ENCODE assay signal across 28 cellular contexts in the genomic region with DNA sequence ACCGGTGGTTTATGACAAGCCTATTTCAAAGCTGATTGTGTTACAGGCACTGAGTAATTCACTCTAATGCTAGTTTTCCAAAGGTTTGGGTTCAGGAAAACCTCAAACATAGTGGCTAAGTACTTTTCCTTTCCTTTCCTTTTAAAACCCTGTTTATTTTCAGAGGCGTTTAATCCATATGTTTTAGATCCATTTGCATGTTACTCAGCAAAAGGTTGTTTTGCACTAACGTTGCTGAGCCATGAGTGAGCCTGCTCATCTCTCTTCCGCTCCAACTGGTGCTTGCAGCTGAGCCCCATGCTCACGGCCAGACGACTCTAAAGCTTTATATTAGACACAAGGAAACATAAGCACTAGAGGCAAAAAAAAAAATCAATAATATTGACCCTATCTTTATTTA. TPM values are rescaled to one million over a fixed set of nuclear protein-coding genes. Genes with fewer than 3 reads are reported as not detected.
DNase-seq lines count a peak whose midpoint lies in the region; ATAC-seq and TF ChIP-seq lines count a peak whose summit lies in the region.
"Had no signal": no experiment of that assay in that cellular context is flagged by ENCODE, and none has a peak within 500 bp of the region (broad histone marks: within the 10 kb centered on the region; RNA-seq: fewer than 3 reads in every experiment).

No MANE protein-coding gene starts in this region.

- H3K27ac Mint-ChIP-seq in Calu3 (ENCODE audit: unreplicated experiment) = no peak overlapping the region
- H3K27ac Mint-ChIP-seq: activated naive CD4-positive, alpha-beta T cell treated with anti-CD3 and anti-CD28 coated beads, Interleukin-2, amount 50 U/mL, for 72 hours; CD4-positive, CD25-positive, alpha-beta regulatory T cell; dendritic cell treated with granulocyte-macrophage colony-stimulating factor and Interleukin-4, amounts not matched to agents 40 ng/mL and 50 ng/mL, for 4 days; endodermal cell; naive thymus-derived CD8-positive, alpha-beta T cell had no signal

- no TSS peak for BruUV-seq in Calu3 (replicated peaks; lab: Mats Ljungman, UMichigan)

- H3K27me3 ChIP-seq in adipocyte (replicated peaks; ENCODE audit: control insufficient read depth, insufficient read depth, low read length) (no peaks in the 10 kb centered on the region), right cardiac atrium (ENCODE audit: control insufficient read depth, insufficient read depth) (no peaks in the 10 kb centered on the region)

- H3K9ac ChIP-seq in adipocyte (ENCODE audit: low read length) = peak overlapping the region; percentile 43
- H3K9ac ChIP-seq: KMS-11 had no signal

- H3K4me3 ChIP-seq in adipocyte (ENCODE audit: low read length) (peak overlapping the region; percentile 37), right cardiac atrium (ENCODE audit: low read length) (no peak overlapping the region)
- H3K4me3 ChIP-seq: gastrocnemius medialis, GM12878, lower lobe of right lung, prostate gland had no signal

- TF ChIP-seq CTCF in Calu3 (IDR thresholded peaks at IDR 0.05; ENCODE audit: unreplicated experiment) = no peak

- intact Hi-C loops in Calu3 (cut with micrococcal nuclease; ENCODE audit: unreplicated experiment) = loop anchor here (10.0 kb wide), 1 partner anchor 476 kb away; no protein-coding TSS in a partner anchor
- intact Hi-C loops in right cardiac atrium (cut with DNase I) = loop anchor here in 1 of 4 donors (10.0 kb wide), 1 partner anchor 176 kb away; no protein-coding TSS in a partner anchor

- H3K36me3 Mint-ChIP-seq in Calu3 (ENCODE audit: insufficient read depth, unreplicated experiment) = no peaks in the 10 kb centered on the region
- H3K36me3 Mint-ChIP-seq: activated naive CD4-positive, alpha-beta T cell treated with anti-CD3 and anti-CD28 coated beads, Interleukin-2, amount 50 U/mL, for 72 hours; CD4-positive, CD25-positive, alpha-beta regulatory T cell; naive thymus-derived CD8-positive, alpha-beta T cell had no signal

- ATAC-seq in HG03520 (IDR thresholded peaks at IDR 0.05; ENCODE audit: unreplicated experiment) (no peak), right cardiac atrium (no peak)
- ATAC-seq: activated naive CD4-positive, alpha-beta T cell treated with anti-CD3 and anti-CD28 coated beads, Interleukin-2, amount 50 U/mL, for 72 hours; gastrocnemius medialis; GM12878; naive thymus-derived CD8-positive, alpha-beta T cell had no signal

- no peaks in the 10 kb centered on the region for H3K9me3 ChIP-seq in adipocyte (ENCODE audit: control insufficient read depth, low read length)
- H3K9me3 ChIP-seq in right cardiac atrium (ENCODE audit: control insufficient read depth, low read length) = no peaks in the 10 kb centered on the region
- H3K9me3 ChIP-seq: gastrocnemius medialis, lower lobe of right lung, prostate gland had no signal

- CTCF ChIA-PET in Calu3 (lab: Charles Lee) = interaction anchor here (1.4 kb wide), 1 partner anchor 93 kb away, joined by 3 read pairs; a partner anchor contains a TSS

- H3K27ac ChIP-seq in right cardiac atrium (ENCODE audit: low read length) = no peak overlapping the region
- H3K27ac ChIP-seq: gastrocnemius medialis, KMS-11, lower lobe of right lung, prostate gland, WERI-Rb-1 had no signal

- H3K27me3 Mint-ChIP-seq in Calu3 (ENCODE audit: unreplicated experiment) = peaks cover 15% of the 10 kb centered on the region

- H3K4me3 Mint-ChIP-seq in Calu3 (ENCODE audit: low read depth, unreplicated experiment) = no peak overlapping the region
- H3K4me3 Mint-ChIP-seq: CD4-positive, CD25-positive, alpha-beta regulatory T cell; dendritic cell treated with granulocyte-macrophage colony-stimulating factor and Interleukin-4, amounts not matched to agents 40 ng/mL and 50 ng/mL, for 4 days; endodermal cell; naive thymus-derived CD8-positive, alpha-beta T cell had no signal

- H3K4me1 ChIP-seq in adipocyte (ENCODE audit: control insufficient read depth, insufficient read depth, low read length) (peaks cover 16% of the 10 kb centered on the region), right cardiac atrium (ENCODE audit: control insufficient read depth, insufficient read depth, low read length) (no peaks in the 10 kb centered on the region)
- H3K4me1 ChIP-seq: gastrocnemius medialis, lower lobe of right lung, prostate gland had no signal

- DNase-seq in HCEC 1CT (peak; percentile 75), adipocyte (ENCODE audit: low read depth) (peak; percentile 69), fibroblast of peridontal ligament (ENCODE audit: extremely low read depth) (peak; percentile 87), superior temporal gyrus (ENCODE audit: extremely low spot score) (peak; percentile 41), Calu3 (no peak), right cardiac atrium (no peak)
- DNase-seq: activated CD4-positive, alpha-beta T cell treated with anti-CD3 and anti-CD28 coated beads for 4 hours; activated effector memory CD4-positive, alpha-beta T cell treated with Interleukin-2 at 50 U/mL for 16 hours; CD4-positive, CD25-positive, alpha-beta regulatory T cell; endodermal cell; gastrocnemius medialis; lower lobe of right lung; MM.1S; naive thymus-derived CD8-positive, alpha-beta T cell; NCI-H1417 treated with DMSO at 0.1 percent for 48 hours; NCI-H2107; NCI-H446 treated with DMSO at 0.1 percent for 48 hours; NCI-H774; SHP77 treated with DMSO at 0.1 percent for 48 hours; stimulated activated CD4-positive, alpha-beta T cell treated with anti-CD3 and anti-CD28 coated beads, Interleukin-4, amount 100 ng/mL, for 4 hours; T1000; WERI-Rb-1 had no signal

- WGBS in right cardiac atrium = 71% methylated on average over 6 of the region's 6 CpGs

- H3K36me3 ChIP-seq in adipocyte (ENCODE audit: control insufficient read depth, insufficient read depth, low read length, severe bottlenecking) = peaks cover 58% of the 10 kb centered on the region
- H3K36me3 ChIP-seq: gastrocnemius medialis, prostate gland, WERI-Rb-1 had no signal

- no peaks in the 10 kb centered on the region for H3K4me1 Mint-ChIP-seq in Calu3 (ENCODE audit: low read depth, unreplicated experiment)
- H3K4me1 Mint-ChIP-seq: CD4-positive, CD25-positive, alpha-beta regulatory T cell; endodermal cell had no signal

- H3K9me3 Mint-ChIP-seq in Calu3 (ENCODE audit: low read depth, unreplicated experiment) = no peaks in the 10 kb centered on the region
- H3K9me3 Mint-ChIP-seq: activated naive CD4-positive, alpha-beta T cell treated with anti-CD3 and anti-CD28 coated beads, Interleukin-2, amount 50 U/mL, for 72 hours; CD4-positive, CD25-positive, alpha-beta regulatory T cell; dendritic cell treated with granulocyte-macrophage colony-stimulating factor and Interleukin-4, amounts not matched to agents 40 ng/mL and 50 ng/mL, for 4 days; endodermal cell; naive thymus-derived CD8-positive, alpha-beta T cell had no signal

RNA-seq across cellular contexts. Expression of a gene that starts 9.4 kb away (rescaled TPM):
- 1.8 and 4.1 TPM in 2 replicates for total RNA-seq in Calu3 (2022)
- 1 to 10 TPM; 1.1 to 3.9 (median 2.7) TPM for total RNA-seq in right cardiac atrium
- 0.23 TPM for polyA plus RNA-seq in right cardiac atrium
- total RNA-seq: activated naive CD4-positive, alpha-beta T cell treated with anti-CD3 and anti-CD28 coated beads, Interleukin-2, amount 50 U/mL, for 72 hours; naive thymus-derived CD8-positive, alpha-beta T cell had no signal

Comparison
In these comparisons a context has a peak if more than half of its experiments do, and no peak if none do; other contexts are left out.
1. DNase-seq: peak in HCEC 1CT (single experiment), adipocyte (single experiment), fibroblast of peridontal ligament (single experiment) and superior temporal gyrus (single experiment); none in Calu3 (single experiment) and right cardiac atrium (0 of 3).